Comparison of ENCODE assay signal across 8 cellular contexts in genomic region chr14:73746540-73747385, GRCh38. TPM values are rescaled to one million over a fixed set of nuclear protein-coding genes. Genes with fewer than 3 reads are reported as not detected.
A peak's percentile ranks its signal among the peaks of the same experiment; 100 is the strongest.
DNase-seq lines count a peak whose midpoint lies in the region; ATAC-seq and TF ChIP-seq lines count a peak whose summit lies in the region.

No MANE protein-coding gene starts in this region.

- H3K4me3 ChIP-seq in Peyer's patch (no peak overlapping the region), epithelial cell of proximal tubule (ENCODE audit: low read depth, low read length) (no peak overlapping the region), prostate gland (no peak overlapping the region), GM23248 (no peak overlapping the region), left lung (no peak overlapping the region)

- no peak for DNase-seq in GM10248 (ENCODE audit: extremely low spot score)
- DNase-seq in Peyer's patch, result peak in 1 of 3 donors; percentile 62
- DNase-seq in epithelial cell of proximal tubule (ENCODE audit: low read depth), result no peak
- DNase-seq in prostate gland (ENCODE audit: low spot score), result no peak
- DNase-seq in GM23248, result no peak
- DNase-seq in left lung, result no peak
- no peak for DNase-seq in activated CD4-positive, CD25-positive, alpha-beta regulatory T cell (lab: John Stamatoyannopoulos, UW)

- intact Hi-C loops in prostate gland (cut with DNase I), result no loop called here
- intact Hi-C loops in left lung (cut with DNase I), result no loop called here

- CTCF ChIA-PET in GM10248 (lab: Yijun Ruan, JAX), result interaction anchor here (0.7 to 11.5 kb wide), 11 partner anchors 10 to 105 kb away, joined by 3 to 128 read pairs (median 4); partner anchors contain the start of gene PTGR2

- H3K4me1 ChIP-seq in Peyer's patch (peaks cover 59 to 99% (median 84%) of the 10 kb centered on the region in 4 donors), prostate gland (replicated peaks) (peaks cover 81% of the 10 kb centered on the region), GM23248 (ENCODE audit: insufficient read depth) (peaks cover 40% of the 10 kb centered on the region), left lung (peaks cover 78 to 100% of the 10 kb centered on the region in 2 donors)

- in situ Hi-C loops in GM23248 (cut with MboI), result no loop called here

- peaks cover 100% of the 10 kb centered on the region for H3K79me2 ChIP-seq in GM23248 (ENCODE audit: insufficient read depth)

- no peaks in the 10 kb centered on the region for H3K9me3 ChIP-seq in Peyer's patch
- H3K9me3 ChIP-seq in prostate gland, result no peaks in the 10 kb centered on the region
- H3K9me3 ChIP-seq in GM23248 (ENCODE audit: low read depth), result no peaks in the 10 kb centered on the region
- no peaks in the 10 kb centered on the region for H3K9me3 ChIP-seq in left lung

- TF ChIP-seq POLR2A in Peyer's patch (IDR thresholded peaks at IDR 0.05) (peak in 1 of 2 donors; percentile 30), prostate gland (IDR thresholded peaks at IDR 0.05) (no peak)

- POLR2A ChIA-PET in GM10248 (lab: Yijun Ruan, JAX), result interaction anchor here (0.8 to 1.7 kb wide), 3 partner anchors 10 to 34 kb away, joined by 3 to 6 read pairs (median 3); no protein-coding TSS in a partner anchor

- no peak for ATAC-seq in left lung
- no peak for ATAC-seq in HG03175 (IDR thresholded peaks at IDR 0.05; ENCODE audit: unreplicated experiment)

- peaks cover 7% of the 10 kb centered on the region; the same call in 1 of the 2 replicates for H3F3A ChIP-seq in GM23248 (ENCODE audit: insufficient read depth)

- H4K20me1 ChIP-seq in GM23248 (ENCODE audit: insufficient read depth), result peaks cover 38% of the 10 kb centered on the region

- H2AFZ ChIP-seq in GM23248, result no peak overlapping the region

- no peak overlapping the region for H3K4me2 ChIP-seq in GM23248 (ENCODE audit: unreplicated experiment)

- no peak overlapping the region for H3K9ac ChIP-seq in GM23248

- H3K27ac ChIP-seq in Peyer's patch (peak overlapping the region; percentile 78 to 95 (median 88)), prostate gland (peak overlapping the region; percentile 29 to 47), GM23248 (no peak overlapping the region), left lung (peak overlapping the region in 1 of 2 donors; percentile 82)

- peak; percentile 21 for TF ChIP-seq CTCF in GM10248 (IDR thresholded peaks at IDR 0.05; ENCODE audit: control extremely low read depth, extremely low read depth, low read depth, missing control alignments)
- peak in 3 of 6 experiments; percentile 11 to 31 (median 30) for TF ChIP-seq CTCF in Peyer's patch (IDR thresholded peaks at IDR 0.05)
- peak; percentile 27 for TF ChIP-seq CTCF in epithelial cell of proximal tubule (conservative IDR thresholded peaks at IDR 0.05; ENCODE audit: low read depth, low read length)
- TF ChIP-seq CTCF in prostate gland (IDR thresholded peaks at IDR 0.05), result peak in 1 of 4 experiments; percentile 17
- peak in 1 of 2 donors; percentile 18 for TF ChIP-seq CTCF in left lung (IDR thresholded peaks at IDR 0.05)

- H3K9me2 ChIP-seq in GM23248 (ENCODE audit: insufficient read depth), result no peaks in the 10 kb centered on the region

- H3K27me3 ChIP-seq in Peyer's patch (no peaks in the 10 kb centered on the region), prostate gland (replicated peaks; ENCODE audit: insufficient read depth) (no peaks in the 10 kb centered on the region), GM23248 (replicated peaks; ENCODE audit: insufficient read depth) (no peaks in the 10 kb centered on the region), left lung (no peaks in the 10 kb centered on the region)

- H3K36me3 ChIP-seq in Peyer's patch, result no peaks in the 10 kb centered on the region
- no peaks in the 10 kb centered on the region for H3K36me3 ChIP-seq in prostate gland
- H3K36me3 ChIP-seq in GM23248 (ENCODE audit: low read depth), result no peaks in the 10 kb centered on the region
- no peaks in the 10 kb centered on the region for H3K36me3 ChIP-seq in left lung

- 55% methylated on average over 5 of the region's 5 CpGs for WGBS in prostate gland
- WGBS in GM23248 (ENCODE audit: low coverage in 1 of 2, low lambda C conversion rate in 2 of 2, missing lambda C conversion rate in 2 of 2), 2 experiments, result 44 to 54% methylated on average over 5 of the region's 5 CpGs

RNA-seq across cellular contexts. Expression of gene PNMA1, which starts 32.6 kb away (rescaled TPM):
- total RNA-seq in Peyer's patch (10 to 100 TPM in 1 of 4 donors, 1 to 10 TPM in 3; 4.4 to 11.6 (median 7.0) TPM), epithelial cell of proximal tubule (22.9 and 23.6 TPM in 2 replicates), prostate gland (10 to 100 TPM; 18.6 to 62.7 TPM), left lung (10 to 100 TPM; 30.8 to 32.4 TPM)
- total RNA-seq in GM23248 (2014; rRNA removed; shearing (Covaris generic)), result 14.2 and 18.2 TPM in 2 replicates
- 64.7 and 67.7 TPM in 2 replicates for polyA plus RNA-seq in GM23248 (2016; fragmentation: Nextera tagmentation; extraction: Ambion mirVana)
